In genomic region chr3:59510576-59510975, GRCh38 we compare ENCODE assay signal across 16 cellular contexts.
A peak's percentile ranks its signal among the peaks of the same experiment; 100 is the strongest.
DNase-seq lines count a peak whose midpoint lies in the region; ATAC-seq and TF ChIP-seq lines count a peak whose summit lies in the region.
"Had no signal": no experiment of that assay in that cellular context is flagged by ENCODE, and none has a peak within 500 bp of the region (broad histone marks: within the 10 kb centered on the region; RNA-seq: fewer than 3 reads in every experiment).

No MANE protein-coding gene starts in this region.

- H3K4me3 ChIP-seq in fibroblast of villous mesenchyme (ENCODE audit: low read depth, low read length): no peak overlapping the region
- no peak overlapping the region for H3K4me3 ChIP-seq in H7 (ENCODE audit: insufficient read depth, low read depth, low read length)
- H3K4me3 ChIP-seq: SJSA1 had no signal

- no peaks in the 10 kb centered on the region for H3K27me3 ChIP-seq in H7 (ENCODE audit: control insufficient read depth, insufficient read depth, low read length)
- H3K27me3 ChIP-seq: SJSA1 had no signal

- no peaks in the 10 kb centered on the region for H3K36me3 ChIP-seq in H7 (replicated peaks; ENCODE audit: control insufficient read depth, insufficient read depth, low read length)
- H3K36me3 ChIP-seq: SJSA1 had no signal

- DNase-seq in AG08395 (ENCODE audit: low spot score): peak; percentile 49
- DNase-seq in GM04504 (ENCODE audit: low read depth): peak; percentile 8
- DNase-seq in RPMI7951 (ENCODE audit: low read depth): peak; percentile 11
- DNase-seq in fibroblast of villous mesenchyme (ENCODE audit: low read depth): peak; percentile 2
- no peak for DNase-seq in H7
- no peak for DNase-seq in activated CD4-positive, alpha-beta T cell treated with anti-CD3 and anti-CD28 coated beads for 4 hours
- no peak for DNase-seq in GM13976 (ENCODE audit: low spot score)
- DNase-seq: Caco-2; CD4-positive, alpha-beta T cell; NCI-H1105 treated with DMSO at 0.1 percent for 48 hours; NCI-H1694; NCI-H2227 treated with DMSO at 0.1 percent for 48 hours; NCI-H524 treated with DMSO at 0.1 percent for 48 hours had no signal

- no peak for ATAC-seq in GM21526 (IDR thresholded peaks at IDR 0.05; ENCODE audit: low FRiP score, unreplicated experiment)
- ATAC-seq: HCT116 had no signal

- in situ Hi-C loops in GM13976 (cut with MboI; ENCODE audit: low sequenced_read_pairs, unreplicated experiment): no loop called here

- TF ChIP-seq CTCF in fibroblast of villous mesenchyme (IDR thresholded peaks at IDR 0.05; ENCODE audit: insufficient read depth, low read depth, low read length) (no peak), GM13976 (IDR thresholded peaks at IDR 0.05; ENCODE audit: borderline replicate concordance, control extremely low read depth, extremely low read depth, insufficient read depth, missing control alignments) (no peak)

Comparison
In these comparisons a context has a peak if more than half of its experiments do, and no peak if none do; other contexts are left out.
1. DNase-seq: peak in AG08395 (single experiment), GM04504 (single experiment), RPMI7951 (single experiment) and fibroblast of villous mesenchyme (single experiment); none in H7 (single experiment), activated CD4-positive, alpha-beta T cell treated with anti-CD3 and anti-CD28 coated beads for 4 hours (0 of 2) and GM13976 (single experiment).